Comparison of ENCODE assay signal across 9 cellular contexts in the genomic region with DNA sequence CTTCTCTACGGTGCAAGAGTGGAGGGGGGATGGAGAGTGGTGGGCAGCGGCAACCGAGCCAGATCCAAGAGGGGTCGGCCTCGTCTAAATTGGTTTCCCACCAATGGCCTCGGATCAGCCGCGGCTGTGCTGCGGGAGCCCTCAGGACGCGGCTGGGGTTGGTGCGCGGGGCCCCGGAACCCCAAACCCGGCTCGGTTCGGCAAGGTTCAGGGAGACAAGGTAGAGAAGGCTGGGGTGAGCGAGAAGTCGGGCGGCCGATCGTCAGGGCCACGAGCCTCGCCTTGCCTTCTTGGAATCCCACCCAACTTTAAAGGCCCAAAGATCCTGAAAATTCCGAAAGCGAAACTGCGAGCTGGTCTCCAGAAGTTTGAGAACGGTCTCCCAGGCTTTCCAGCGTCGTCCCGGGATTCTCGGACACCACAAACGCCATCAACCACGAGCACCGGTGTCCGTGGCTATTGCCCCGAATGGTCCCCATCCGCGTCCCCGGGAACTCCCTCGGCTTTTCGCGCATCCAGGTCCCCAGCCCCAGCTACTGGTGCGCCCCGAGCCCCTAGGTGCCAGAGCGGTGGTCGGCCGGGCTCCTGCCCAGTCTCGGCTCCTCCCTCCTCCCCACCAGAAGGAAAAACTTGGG. TPM values are rescaled to one million over a fixed set of nuclear protein-coding genes. Genes with fewer than 3 reads are reported as not detected.
A peak's percentile ranks its signal among the peaks of the same experiment; 100 is the strongest.
DNase-seq lines count a peak whose midpoint lies in the region; ATAC-seq, FAIRE-seq and TF ChIP-seq lines count a peak whose summit lies in the region.
"Had no signal": no experiment of that assay in that cellular context is flagged by ENCODE, and none has a peak within 500 bp of the region (broad histone marks: within the 10 kb centered on the region; RNA-seq: fewer than 3 reads in every experiment).

No MANE protein-coding gene starts in this region.

- H3K9me3 ChIP-seq in Karpas-422 (ENCODE audit: low read length) (no peaks in the 10 kb centered on the region), K562 (replicated peaks; ENCODE audit: control insufficient read depth, insufficient read depth, low read depth, low read length) (no peaks in the 10 kb centered on the region), left lung (no peaks in the 10 kb centered on the region), subcutaneous abdominal adipose tissue (ENCODE audit: control insufficient read depth in 5 of 5, low read length in 5 of 5) (no peaks in the 10 kb centered on the region)

- H3K9me2 ChIP-seq in Karpas-422 (replicated peaks; ENCODE audit: insufficient read depth, low read length), result no peaks in the 10 kb centered on the region

- H3K4me1 ChIP-seq in Karpas-422 (ENCODE audit: low read length) (peaks cover 37% of the 10 kb centered on the region), K562 (replicated peaks in 1 of 2; ENCODE audit: control insufficient read depth in 2 of 2, insufficient read depth in 2 of 2, low read length in 2 of 2) (peaks cover 24 to 34% of the 10 kb centered on the region in 2 experiments), left lung (peaks cover 11 to 68% of the 10 kb centered on the region in 2 donors), subcutaneous abdominal adipose tissue (ENCODE audit: control insufficient read depth in 5 of 5, insufficient read depth in 5 of 5, low read length in 5 of 5) (peaks cover 0 to 56% (median 50%) of the 10 kb centered on the region in 5 donors)

- no peaks in the 10 kb centered on the region for H3K27me3 ChIP-seq in Karpas-422 (ENCODE audit: low read length)
- no peaks in the 10 kb centered on the region for H3K27me3 ChIP-seq in K562 (ENCODE audit: control insufficient read depth in 2 of 2, insufficient read depth in 2 of 2, low read length in 2 of 2)
- peaks cover 11 to 54% of the 10 kb centered on the region in 2 donors for H3K27me3 ChIP-seq in left lung
- H3K27me3 ChIP-seq in subcutaneous abdominal adipose tissue (ENCODE audit: control insufficient read depth in 5 of 5, insufficient read depth in 4 of 5, low read length in 5 of 5), result peaks cover 3 to 16% (median 8%) of the 10 kb centered on the region in 5 donors

- no peak for FAIRE-seq in K562 (lab: Jason Lieb, UNC)
- FAIRE-seq in RCC 7860 (lab: Jason Lieb, UNC), result no peak
- FAIRE-seq: colon had no signal

- no peak overlapping the region for H3K9ac ChIP-seq in Karpas-422 (ENCODE audit: low read length)
- peak overlapping the region; percentile 81 to 98; a peak in 3 of 4 replicates for H3K9ac ChIP-seq in K562 (ENCODE audit: insufficient read depth in 1 of 2, low read depth in 2 of 2, low read length in 2 of 2)
- peak overlapping the region in 4 of 5 donors; percentile 63 to 80 (median 74) for H3K9ac ChIP-seq in subcutaneous abdominal adipose tissue (ENCODE audit: low read length in 5 of 5)

- TF ChIP-seq EP300 in K562 (IDR thresholded peaks at IDR 0.05; ENCODE audit: low read length), result no peak

- in situ Hi-C loops in K562 (cut with MboI), result loop anchor here (5.0 to 25.0 kb wide), 3 partner anchors 143 to 720 kb away; no protein-coding TSS in a partner anchor

- H3K4me2 ChIP-seq in Karpas-422 (ENCODE audit: low read depth, low read length, poor library complexity, severe bottlenecking) (peak overlapping the region; percentile 74), K562 (ENCODE audit: insufficient read depth, low read length) (peak overlapping the region; percentile 85)

- intact Hi-C loops in K562 (cut with micrococcal nuclease), result loop anchor here (2.0 to 10.0 kb wide), 4 partner anchors 93 to 487 kb away; no protein-coding TSS in a partner anchor
- intact Hi-C loops in left lung (cut with DNase I), result loop anchor here in 1 of 2 donors (5.0 kb wide), 1 partner anchor 145 kb away; no protein-coding TSS in a partner anchor

- ATAC-seq in K562 (no peak), left lung (no peak)

- H3K9me1 ChIP-seq in K562 (ENCODE audit: control insufficient read depth, insufficient read depth, low read length), result no peaks in the 10 kb centered on the region

- BruUV-seq in K562 (replicated peaks; lab: Mats Ljungman, UMichigan), result no TSS peak

- CTCF ChIA-PET in K562 (lab: Yijun Ruan, JAX; ENCODE audit: low intra/inter-chr PET ratio), result interaction anchor here (1.3 to 1.4 kb wide), 2 partner anchors 488 to 569 kb away, joined by 3 to 11 read pairs; no protein-coding TSS in a partner anchor

- WGBS in K562 (ENCODE audit: insufficient coverage, low coverage, missing lambda C conversion rate), result 85% methylated on average over 35 of the region's 49 CpGs

- POLR2A ChIA-PET in K562 (lab: Yijun Ruan, JAX), result no interaction called here

- no peak overlapping the region for H3K27ac ChIP-seq in Karpas-422 (ENCODE audit: low read length)
- H3K27ac ChIP-seq in K562 (ENCODE audit: extremely low read depth, low read depth, low read length), result peak overlapping the region; percentile 83
- H3K27ac ChIP-seq in left lung, result peak overlapping the region; percentile 16 to 41
- H3K27ac ChIP-seq in subcutaneous abdominal adipose tissue (ENCODE audit: low read depth, low read length), result peak overlapping the region; percentile 78

- H3K79me2 ChIP-seq in Karpas-422 (ENCODE audit: low read length) (peaks cover 88% of the 10 kb centered on the region), K562 (ENCODE audit: control insufficient read depth, insufficient read depth, low read length) (peaks cover 83% of the 10 kb centered on the region)

- no peak for TF ChIP-seq RAD21 in K562 (CRISPR knock-in tag; conservative IDR thresholded peaks at IDR 0.05 in 1 of 2, IDR thresholded peaks at IDR 0.05 in 1 of 2)

- H3K4me3 ChIP-seq in Karpas-422 (ENCODE audit: low read length), result peak overlapping the region; percentile 81; the same call in 1 of the 2 replicates
- H3K4me3 ChIP-seq in K562, result no peak overlapping the region; the same call in 1 of the 2 replicates
- H3K4me3 ChIP-seq in left lung, result peak overlapping the region; percentile 64 to 69
- H3K4me3 ChIP-seq in subcutaneous abdominal adipose tissue (ENCODE audit: low read depth in 1 of 5, low read length in 5 of 5), result peak overlapping the region; percentile 59 to 79 (median 75)

- TF ChIP-seq POLR2A in K562 (conservative IDR thresholded peaks at IDR 0.05), result no peak

- H3K36me3 ChIP-seq in Karpas-422 (ENCODE audit: insufficient read depth, low read length), result peaks cover 25% of the 10 kb centered on the region
- peaks cover 8% of the 10 kb centered on the region for H3K36me3 ChIP-seq in K562 (ENCODE audit: control insufficient read depth, insufficient read depth, low read length)
- no peaks in the 10 kb centered on the region for H3K36me3 ChIP-seq in left lung
- H3K36me3 ChIP-seq in subcutaneous abdominal adipose tissue (ENCODE audit: control insufficient read depth in 5 of 5, insufficient read depth in 5 of 5, low read length in 5 of 5), result no peaks in the 10 kb centered on the region

- DNase-seq in Karpas-422 (no peak), K562 (ENCODE audit: extremely low read depth in 1 of 4, low spot score in 3 of 4) (no peak), left lung (peak in 1 of 2 donors; percentile 74), RCC 7860 (ENCODE audit: low spot score) (no peak), SIG-M5 (lab: John Stamatoyannopoulos, UW) (no peak)
- DNase-seq in activated CD4-positive, CD25-positive, alpha-beta regulatory T cell (lab: John Stamatoyannopoulos, UW), result no peak
- DNase-seq: NCI-H2107 had no signal

- TF ChIP-seq CTCF in K562 (IDR thresholded peaks at IDR 0.05 in 2 of 3, conservative IDR thresholded peaks at IDR 0.05 in 1 of 3; ENCODE audit: insufficient read depth in 2 of 3, low read depth in 1 of 3, low read length in 3 of 3), result no peak
- TF ChIP-seq CTCF in left lung (IDR thresholded peaks at IDR 0.05), result no peak

- H2AFZ ChIP-seq in Karpas-422 (ENCODE audit: low read length) (no peak overlapping the region), K562 (ENCODE audit: low read depth, low read length) (no peak overlapping the region)

- peaks cover 48% of the 10 kb centered on the region for H4K20me1 ChIP-seq in Karpas-422 (ENCODE audit: insufficient read depth, low read depth, low read length)
- H4K20me1 ChIP-seq in K562 (replicated peaks; ENCODE audit: control insufficient read depth, insufficient read depth, low read length), result peaks cover 8% of the 10 kb centered on the region; the same call in 1 of the 2 replicates

TF ChIP-seq in K562, 482 proteins besides CTCF, POLR2A, EP300 and RAD21 (continues in another document):
- TF ChIP-seq NR2C2 (CRISPR knock-in tag; IDR thresholded peaks at IDR 0.05) (no peak), NR2C2 (tag; IDR thresholded peaks at IDR 0.05) (no peak), TAF1 (IDR thresholded peaks at IDR 0.05; ENCODE audit: control insufficient read depth, extremely low read depth, insufficient read depth, low read length, severe bottlenecking) (no peak)

RNA-seq across cellular contexts. Expression of a gene that starts 3.3 kb away (rescaled TPM):
- 28.8 and 41.5 TPM in 2 replicates for total RNA-seq in Karpas-422 (2014; rRNA removed; shearing (Covaris generic); ENCODE audit: low replicate concordance)
- 51.8 and 114 TPM in 2 replicates for total RNA-seq in K562 (2011; cell fraction: chromatin; rRNA removed; ENCODE audit: low replicate concordance)
- total RNA-seq in K562 (2011; cell fraction: nucleolus; rRNA removed), result 23.8 and 29.5 TPM in 2 replicates
- 50.7 and 67.7 TPM in 2 replicates for total RNA-seq in K562 (2011; cell fraction: nucleoplasm; rRNA removed)
- total RNA-seq in K562 (2014; rRNA removed) (5.2 and 6.4 TPM in 2 replicates), K562 (2014; rRNA removed; fragmentation: Illumina TruSeq; extraction: Trizol) (9.6 and 9.9 TPM in 2 replicates), K562 (2015; rRNA removed; fragmentation: Illumina TruSeq; extraction: Trizol) (7.3 and 7.6 TPM in 2 replicates), K562 (2021) (12.1 and 13.6 TPM in 2 replicates), left lung (10 to 100 TPM in 1 of 2 donors, 1 to 10 TPM in 1; 6.0 to 12.6 TPM)
- polyA plus RNA-seq in K562 (2011; rRNA removed) (8.4 and 10.0 TPM in 2 replicates), K562 (2014; fragmentation: Illumina TruSeq; extraction: Trizol) (7.8 and 9.2 TPM in 2 replicates), K562 (2014; fragmentation: Nextera tagmentation; extraction: Ambion mirVana) (1 to 10 TPM; 1.2 TPM), K562 (2014; rRNA removed) (6.2 and 6.5 TPM in 2 replicates)
- 4.1 and 7.4 TPM in 2 replicates for polyA plus RNA-seq in K562 (2011; cell fraction: cytosol; rRNA removed)
- 23.9 and 27.9 TPM in 2 replicates for polyA plus RNA-seq in K562 (2011; cell fraction: nucleus; rRNA removed)
- 5.0 and 6.9 TPM in 2 replicates for polyA plus RNA-seq in K562 (2012)
- polyA minus RNA-seq in K562 (2011; rRNA and poly(A)+ RNA removed), result 17.7 and 30.0 TPM in 2 replicates
- 8.5 and 9.5 TPM in 2 replicates for polyA minus RNA-seq in K562 (2011; cell fraction: cytosol; rRNA and poly(A)+ RNA removed)
- polyA minus RNA-seq in K562 (2011; cell fraction: nucleus; rRNA and poly(A)+ RNA removed), result 18.8 and 35.8 TPM in 2 replicates
